In genomic region chr6:155013457-155013876, GRCh38 we compare ENCODE assay signal across 20 cellular contexts. TPM values are rescaled to one million over a fixed set of nuclear protein-coding genes. Genes with fewer than 3 reads are reported as not detected.
A peak's percentile ranks its signal among the peaks of the same experiment; 100 is the strongest.
DNase-seq lines count a peak whose midpoint lies in the region; ATAC-seq, FAIRE-seq and TF ChIP-seq lines count a peak whose summit lies in the region.
"Had no signal": no experiment of that assay in that cellular context is flagged by ENCODE, and none has a peak within 500 bp of the region (broad histone marks: within the 10 kb centered on the region; RNA-seq: fewer than 3 reads in every experiment).

No MANE protein-coding gene starts in this region.

- no peak for TF ChIP-seq EP300 in HepG2 (IDR thresholded peaks at IDR 0.05; ENCODE audit: low read depth in 2 of 2, low read length in 2 of 2)
- TF ChIP-seq EP300 in HepG2 (CRISPR knock-in tag; IDR thresholded peaks at IDR 0.05; ENCODE audit: borderline replicate concordance) = no peak

- POLR2A ChIA-PET in HEK293 (lab: Yijun Ruan, JAX) = interaction anchor here (0.6 kb wide), 1 partner anchor 40 kb away, joined by 5 read pairs; no protein-coding TSS in a partner anchor
- POLR2A ChIA-PET in HepG2 (lab: Yijun Ruan, JAX) = no interaction called here

- 60% methylated on average over 4 of the region's 4 CpGs for WGBS in HepG2 (ENCODE audit: low lambda C conversion rate)
- WGBS in thyroid gland, 2 donors = 82% methylated on average over 4 of the region's 4 CpGs

- TF ChIP-seq CTCF in HEK293 (tag by site-specific recombination; IDR thresholded peaks at IDR 0.05) (no peak), VCaP (conservative IDR thresholded peaks at IDR 0.05) (no peak), HepG2 (CRISPR knock-in tag; IDR thresholded peaks at IDR 0.05) (no peak), thyroid gland (IDR thresholded peaks at IDR 0.05) (no peak)

- peak; percentile 79 for DNase-seq in NCI-H2227 (lab: John Stamatoyannopoulos, UW; ENCODE audit: unreplicated experiment)
- DNase-seq in HepG2 (ENCODE audit: low spot score) = no peak
- no peak for DNase-seq in activated naive CD8-positive, alpha-beta T cell treated with anti-CD3 and anti-CD28 coated beads, Interleukin-2, amount 50 U/mL, for 24 hours
- no peak for DNase-seq in cortex of kidney (lab: John Stamatoyannopoulos, UW)
- no peak for DNase-seq in stimulated activated CD4-positive, alpha-beta T cell treated with anti-CD3 and anti-CD28 coated beads, Interleukin-2, amount 100 ng/mL, for 24 hours
- DNase-seq in thyroid gland = no peak
- DNase-seq: amygdala; DMS153; hypothalamus; Karpas-422; NCI-H2081 treated with DMSO at 0.1 percent for 48 hours; OCI-M1; ovary; stimulated activated naive CD4-positive, alpha-beta T cell had no signal

- ATAC-seq in HepG2 = no peak
- ATAC-seq in activated naive CD8-positive, alpha-beta T cell treated with anti-CD3 and anti-CD28 coated beads, Interleukin-2, amount 50 U/mL, for 24 hours = no peak

- intact Hi-C loops in HepG2 (cut with micrococcal nuclease; ENCODE audit: unreplicated experiment) = no loop called here
- intact Hi-C loops in thyroid gland (cut with DNase I) = no loop called here

- no peaks in the 10 kb centered on the region for H3K9me3 ChIP-seq in HEK293 (ENCODE audit: control insufficient read depth, insufficient read depth, low read depth, low read length)
- H3K9me3 ChIP-seq in HepG2 (ENCODE audit: low read length) = no peaks in the 10 kb centered on the region
- no peaks in the 10 kb centered on the region for H3K9me3 ChIP-seq in thyroid gland
- H3K9me3 ChIP-seq: ovary had no signal

- H3K4me1 ChIP-seq in HEK293 (ENCODE audit: control insufficient read depth, insufficient read depth, low read length) (peaks cover 40% of the 10 kb centered on the region), HepG2 (ENCODE audit: insufficient read depth, low read length) (peaks cover 20% of the 10 kb centered on the region), thyroid gland (no peaks in the 10 kb centered on the region)

- TF ChIP-seq RAD21 in HepG2 (CRISPR knock-in tag; IDR thresholded peaks at IDR 0.05) = no peak

- H3K36me3 Mint-ChIP-seq in activated naive CD8-positive, alpha-beta T cell treated with anti-CD3 and anti-CD28 coated beads, Interleukin-2, amount 50 U/mL, for 24 hours (ENCODE audit: low read depth) = no peaks in the 10 kb centered on the region

- no peaks in the 10 kb centered on the region for H3K79me2 ChIP-seq in HepG2 (ENCODE audit: insufficient read depth, low read length)

- no peak overlapping the region for H3K4me3 Mint-ChIP-seq in activated naive CD8-positive, alpha-beta T cell treated with anti-CD3 and anti-CD28 coated beads, Interleukin-2, amount 50 U/mL, for 24 hours
- H3K4me3 Mint-ChIP-seq: B cell had no signal

- no peak for FAIRE-seq in HepG2 (lab: Jason Lieb, UNC)

- no peaks in the 10 kb centered on the region for H4K20me1 ChIP-seq in HepG2 (ENCODE audit: insufficient read depth, low read length)

- H3K4me1 Mint-ChIP-seq in activated naive CD8-positive, alpha-beta T cell treated with anti-CD3 and anti-CD28 coated beads, Interleukin-2, amount 50 U/mL, for 24 hours = no peaks in the 10 kb centered on the region
- H3K4me1 Mint-ChIP-seq: B cell had no signal

- CTCF ChIA-PET in HEK293 (lab: Yijun Ruan, JAX) (interaction anchor here (0.6 to 1.1 kb wide), 2 partner anchors 10 to 239 kb away, joined by 3 to 4 read pairs; no protein-coding TSS in a partner anchor), HepG2 (lab: Yijun Ruan, JAX; ENCODE audit: low intra/inter-chr PET ratio, low total read pairs) (no interaction called here)

- H3K27ac ChIP-seq in HEK293 (ENCODE audit: extremely low read depth, low read depth, low read length) = peak overlapping the region; percentile 19; the same call in 1 of the 2 replicates
- peak overlapping the region; percentile 74; the same call in 1 of the 2 replicates for H3K27ac ChIP-seq in VCaP
- no peak overlapping the region for H3K27ac ChIP-seq in HepG2 (ENCODE audit: extremely low read length, insufficient read depth, low read length)
- H3K27ac ChIP-seq in thyroid gland = no peak overlapping the region
- H3K27ac ChIP-seq: HL-60, ovary, skin epidermis had no signal

- H3K4me3 ChIP-seq in HEK293 (ENCODE audit: low read depth, low read length) = no peak overlapping the region
- no peak overlapping the region for H3K4me3 ChIP-seq in HepG2 (replicated peaks in 1 of 3; ENCODE audit: insufficient read depth in 1 of 3, low read depth in 2 of 3, low read length in 3 of 3)
- no peak overlapping the region for H3K4me3 ChIP-seq in thyroid gland (replicated peaks in 1 of 3)
- H3K4me3 ChIP-seq: ovary, skin epidermis had no signal

- no peaks in the 10 kb centered on the region for H3K36me3 ChIP-seq in HEK293 (ENCODE audit: control insufficient read depth in 2 of 2, insufficient read depth in 1 of 2, low read length in 2 of 2)
- no peaks in the 10 kb centered on the region for H3K36me3 ChIP-seq in HepG2 (replicated peaks in 1 of 2; ENCODE audit: control insufficient read depth in 1 of 2, insufficient read depth in 2 of 2, low read length in 2 of 2)
- no peaks in the 10 kb centered on the region for H3K36me3 ChIP-seq in thyroid gland
- H3K36me3 ChIP-seq: ovary had no signal

- peaks cover 8% of the 10 kb centered on the region for H3K27me3 Mint-ChIP-seq in activated naive CD8-positive, alpha-beta T cell treated with anti-CD3 and anti-CD28 coated beads, Interleukin-2, amount 50 U/mL, for 24 hours
- H3K27me3 Mint-ChIP-seq: B cell had no signal

- no peak for TF ChIP-seq POLR2A in HepG2 (IDR thresholded peaks at IDR 0.05; ENCODE audit: insufficient read depth in 1 of 2, low read depth in 2 of 2, low read length in 2 of 2)
- TF ChIP-seq POLR2A in thyroid gland (IDR thresholded peaks at IDR 0.05) = no peak

- H2AFZ ChIP-seq in HepG2 (ENCODE audit: low read length) = no peak overlapping the region

- no TSS peak for BruUV-seq in HepG2 (replicated peaks; lab: Mats Ljungman, UMichigan)

- no peaks in the 10 kb centered on the region for H3K9me3 Mint-ChIP-seq in activated naive CD8-positive, alpha-beta T cell treated with anti-CD3 and anti-CD28 coated beads, Interleukin-2, amount 50 U/mL, for 24 hours
- H3K9me3 Mint-ChIP-seq: activated T-helper 2 cell treated with anti-CD3 and anti-CD28 coated beads, Interferon-gamma antibody, Interleukin-2, Interleukin-4, amounts not matched to agents 10 μg/mL and 5 μg/mL and 100 μg/mL, durations not matched to agents 14 hours and 24 hours and 36 hours had no signal

- H3K27me3 ChIP-seq in HepG2 (ENCODE audit: control insufficient read depth in 1 of 2, insufficient read depth in 2 of 2, low read length in 2 of 2) (no peaks in the 10 kb centered on the region), thyroid gland (no peaks in the 10 kb centered on the region)
- H3K27me3 ChIP-seq: ovary had no signal

- H3K9ac ChIP-seq in HepG2 (ENCODE audit: insufficient read depth, low read depth, low read length) = no peak overlapping the region

- no peak overlapping the region for H3K4me2 ChIP-seq in HepG2 (ENCODE audit: low read depth, low read length)

- H3K27ac Mint-ChIP-seq in activated naive CD8-positive, alpha-beta T cell treated with anti-CD3 and anti-CD28 coated beads, Interleukin-2, amount 50 U/mL, for 24 hours = no peak overlapping the region
- H3K27ac Mint-ChIP-seq: activated T-helper 2 cell treated with anti-CD3 and anti-CD28 coated beads, Interferon-gamma antibody, Interleukin-2, Interleukin-4, amounts not matched to agents 10 μg/mL and 5 μg/mL and 100 μg/mL, durations not matched to agents 14 hours and 24 hours and 36 hours; B cell had no signal

- in situ Hi-C loops in HepG2 (cut with HindIII; ENCODE audit: extremely low pct_ligation_motif_present, low pct_unique_long_range_greater_than_20kb) = no loop called here

TF ChIP-seq in HEK293, 187 proteins besides CTCF, POLR2A, EP300 and RAD21 (continues in another document):
- TF ChIP-seq ZNF10 (tag by site-specific recombination; IDR thresholded peaks at IDR 0.05) (no peak), ZNF274 (IDR thresholded peaks at IDR 0.05; ENCODE audit: low read length) (no peak), ZNF274 (tag by site-specific recombination; IDR thresholded peaks at IDR 0.05; ENCODE audit: borderline replicate concordance) (no peak), HOXD13 (CRISPR knock-in tag; IDR thresholded peaks at IDR 0.05; ENCODE audit: borderline replicate concordance) (no peak; the same call in 1 of the 2 replicates)

RNA-seq across cellular contexts. Expression of gene TIAM2, which starts 18.4 kb away (rescaled TPM):
- 4.5 and 5.7 TPM in 2 replicates for total RNA-seq in HepG2 (2016; rRNA removed; fragmentation: Illumina TruSeq; extraction: Trizol)
- 6.2 and 6.8 TPM in 2 replicates for total RNA-seq in HepG2 (2016; cell fraction: cytosol; rRNA removed; fragmentation: Illumina TruSeq; extraction: Trizol; ENCODE audit: low read depth)
- 4.2 and 4.7 TPM in 2 replicates for total RNA-seq in HepG2 (2016; cell fraction: insoluble cytoplasmic fraction; rRNA removed; fragmentation: Illumina TruSeq; extraction: Trizol)
- 4.9 and 5.3 TPM in 2 replicates for total RNA-seq in HepG2 (2016; cell fraction: membrane; rRNA removed; fragmentation: Illumina TruSeq; extraction: Trizol)
- total RNA-seq in HepG2 (2016; cell fraction: nucleus; rRNA removed; fragmentation: Illumina TruSeq; extraction: Trizol) = 10.7 and 12.4 TPM in 2 replicates
- 4.1 and 4.4 TPM in 2 replicates for polyA plus RNA-seq in HepG2 (2011; rRNA removed)
- polyA plus RNA-seq in HepG2 (2011; cell fraction: cytosol; rRNA removed) = 1.4 and 3.0 TPM in 2 replicates
- 4.4 and 7.3 TPM in 2 replicates for polyA plus RNA-seq in HepG2 (2011; cell fraction: nucleus; rRNA removed)
- 6.1 and 6.5 TPM in 2 replicates for polyA plus RNA-seq in HepG2 (2012)
- polyA plus RNA-seq in HepG2 (2016; cell fraction: cytosol; fragmentation: Illumina TruSeq; extraction: Trizol; ENCODE audit: low read depth) = 0.99 and 1.1 TPM in 2 replicates
- polyA plus RNA-seq in HepG2 (2016; cell fraction: insoluble cytoplasmic fraction; fragmentation: Illumina TruSeq; extraction: Trizol; ENCODE audit: low read depth) = 4.5 and 6.0 TPM in 2 replicates
- 1.4 and 2.0 TPM in 2 replicates for polyA plus RNA-seq in HepG2 (2016; cell fraction: membrane; fragmentation: Illumina TruSeq; extraction: Trizol; ENCODE audit: low read depth)
- polyA plus RNA-seq in HepG2 (2016; cell fraction: nucleus; fragmentation: Illumina TruSeq; extraction: Trizol; ENCODE audit: insufficient read depth, low read depth) = 11.0 and 12.4 TPM in 2 replicates
- 0.68 and 5.9 TPM in 2 replicates for polyA minus RNA-seq in HepG2 (2011; rRNA and poly(A)+ RNA removed; ENCODE audit: low replicate concordance)
- 3.0 and 4.9 TPM in 2 replicates for polyA minus RNA-seq in HepG2 (2011; cell fraction: cytosol; rRNA and poly(A)+ RNA removed)
- polyA minus RNA-seq in HepG2 (2011; cell fraction: nucleus; rRNA and poly(A)+ RNA removed) = 21.6 and 28.6 TPM in 2 replicates
- total RNA-seq in thyroid gland = 10 to 100 TPM; 11.1 to 26.1 (median 18.5) TPM

Comparison
In these comparisons a context has a peak if more than half of its experiments do, and no peak if none do; other contexts are left out.
1. H3K27ac ChIP-seq: peak in HEK293 (single experiment) and VCaP (single experiment); none in HepG2 (single experiment) and thyroid gland (0 of 3).
2. Of the 63 proteins assayed by ChIP-seq in both HepG2 and HEK293: peak only in HepG2: none; only in HEK293: MZF1, SP2, ZBTB44, ZBTB8A, ZNF18, ZNF513 and 3 more; in both: none; in neither: 54.